Comparison of ENCODE assay signal across 8 cellular contexts in genomic region chr2:25342372-25343186, GRCh38. TPM values are rescaled to one million over a fixed set of nuclear protein-coding genes. Genes with fewer than 3 reads are reported as not detected.
A peak's percentile ranks its signal among the peaks of the same experiment; 100 is the strongest.
DNase-seq lines count a peak whose midpoint lies in the region; ATAC-seq, FAIRE-seq and TF ChIP-seq lines count a peak whose summit lies in the region.

No MANE protein-coding gene starts in this region.

- H3K9ac ChIP-seq in endothelial cell of umbilical vein (replicated peaks; ENCODE audit: extremely low read depth, insufficient read depth, low read length): no peak overlapping the region

- 4% methylated on average over 37 to 39 of the region's 45 CpGs for WGBS in mesodermal cell (ENCODE audit: insufficient coverage in 2 of 2), 2 experiments

- CTCF ChIA-PET in CD4-positive, alpha-beta T cell (lab: Charles Lee): interaction anchor here (1.0 to 3.1 kb wide), 5 partner anchors 20 to 179 kb away, joined by 3 to 16 read pairs (median 3); no protein-coding TSS in a partner anchor
- CTCF ChIA-PET in endothelial cell of umbilical vein (lab: Charles Lee): interaction anchor here (0.7 to 1.4 kb wide), 6 partner anchors 19 to 322 kb away, joined by 3 to 5 read pairs (median 3); no protein-coding TSS in a partner anchor

- H3K9me3 Mint-ChIP-seq in CD4-positive, alpha-beta T cell: no peaks in the 10 kb centered on the region

- H3K79me2 ChIP-seq in endothelial cell of umbilical vein (ENCODE audit: control insufficient read depth, insufficient read depth, low read length): no peaks in the 10 kb centered on the region

- peak; percentile 90 for TF ChIP-seq CTCF in CD4-positive, alpha-beta T cell (IDR thresholded peaks at IDR 0.05)
- TF ChIP-seq CTCF in endothelial cell of umbilical vein (IDR thresholded peaks at IDR 0.05; ENCODE audit: extremely low read depth in 1 of 2, insufficient read depth in 1 of 2, low read depth in 1 of 2, low read length in 2 of 2): peak; percentile 93 to 95

- POLR2A ChIA-PET in CD4-positive, alpha-beta T cell (lab: Charles Lee): interaction anchor here (1.0 to 1.9 kb wide), 5 partner anchors 20 to 69 kb away, joined by 4 to 13 read pairs (median 5); no protein-coding TSS in a partner anchor
- POLR2A ChIA-PET in endothelial cell of umbilical vein (lab: Charles Lee): no interaction called here

- no peak overlapping the region for H3K27ac ChIP-seq in CD4-positive, alpha-beta T cell (ENCODE audit: low read depth, low read length)
- H3K27ac ChIP-seq in endothelial cell of umbilical vein (ENCODE audit: insufficient read depth, low read depth, low read length) (no peak overlapping the region), mesodermal cell (ENCODE audit: low read depth, low read length, severe bottlenecking) (no peak overlapping the region)

- TF ChIP-seq POLR2A in endothelial cell of umbilical vein (IDR thresholded peaks at IDR 0.05; ENCODE audit: low read depth, low read length): no peak

- H3K4me3 ChIP-seq in endothelial cell of umbilical vein (replicated peaks in 1 of 3; ENCODE audit: insufficient read depth in 1 of 3, low read depth in 1 of 3, low read length in 3 of 3): peak overlapping the region in 2 of 3 experiments; percentile 29 to 58
- H3K4me3 ChIP-seq in mesodermal cell (ENCODE audit: extremely low read depth, insufficient read depth, low read length, poor library complexity, severe bottlenecking): peak overlapping the region; percentile 43

- no peaks in the 10 kb centered on the region for H3K27me3 ChIP-seq in CD4-positive, alpha-beta T cell (ENCODE audit: control insufficient read depth, insufficient read depth, low read length)
- H3K27me3 ChIP-seq in endothelial cell of umbilical vein (ENCODE audit: control insufficient read depth in 2 of 2, insufficient read depth in 2 of 2, low read length in 2 of 2): peaks cover 0 to 5% of the 10 kb centered on the region in 2 experiments

- H3K4me3 Mint-ChIP-seq in CD4-positive, alpha-beta T cell: peak overlapping the region; percentile 91

- H3K27ac Mint-ChIP-seq in CD4-positive, alpha-beta T cell: peak overlapping the region; percentile 24

- H4K20me1 ChIP-seq in endothelial cell of umbilical vein (replicated peaks; ENCODE audit: control insufficient read depth, extremely low read depth, insufficient read depth, low read length): no peaks in the 10 kb centered on the region

- dilution Hi-C loops in endothelial cell of umbilical vein (cut with MboI; ENCODE audit: extremely low pct_ligation_motif_present, low sequenced_read_pairs): no loop called here

- no peaks in the 10 kb centered on the region for H3K27me3 Mint-ChIP-seq in CD4-positive, alpha-beta T cell

- H3K4me1 Mint-ChIP-seq in CD4-positive, alpha-beta T cell (ENCODE audit: low read depth): peaks cover 29% of the 10 kb centered on the region

- peak overlapping the region; percentile 27 for H3K4me2 ChIP-seq in endothelial cell of umbilical vein (ENCODE audit: insufficient read depth, low read length)

- H2AFZ ChIP-seq in endothelial cell of umbilical vein (ENCODE audit: low read depth, low read length): peak overlapping the region; percentile 43

- H3K9me3 ChIP-seq in CD4-positive, alpha-beta T cell (ENCODE audit: control insufficient read depth, low read length): no peaks in the 10 kb centered on the region
- no peaks in the 10 kb centered on the region for H3K9me3 ChIP-seq in endothelial cell of umbilical vein (replicated peaks; ENCODE audit: control insufficient read depth, insufficient read depth, low read length)
- H3K9me3 ChIP-seq in mesodermal cell (ENCODE audit: control insufficient read depth, low read length): no peaks in the 10 kb centered on the region

- no TSS peak for BruUV-seq in endothelial cell of umbilical vein (replicated peaks; lab: Mats Ljungman, UMichigan)

- intact Hi-C loops in CD4-positive, alpha-beta T cell (cut with DNase I, micrococcal nuclease): loop anchor here (5.0 kb wide), 1 partner anchor 35 kb away; no protein-coding TSS in a partner anchor
- intact Hi-C loops in endothelial cell of umbilical vein (cut with micrococcal nuclease): loop anchor here (1.0 to 5.0 kb wide), 6 partner anchors 34 to 224 kb away; no protein-coding TSS in a partner anchor

- H3K36me3 ChIP-seq in endothelial cell of umbilical vein (ENCODE audit: control insufficient read depth in 2 of 2, extremely low read depth in 1 of 2, insufficient read depth in 2 of 2, low read length in 2 of 2): no peaks in the 10 kb centered on the region
- no peaks in the 10 kb centered on the region for H3K36me3 ChIP-seq in mesodermal cell (ENCODE audit: control insufficient read depth, insufficient read depth, low read length)

- H3K4me1 ChIP-seq in endothelial cell of umbilical vein (ENCODE audit: control insufficient read depth, extremely low read depth, insufficient read depth, low read length) (no peaks in the 10 kb centered on the region), mesodermal cell (ENCODE audit: control insufficient read depth, insufficient read depth, low read length, poor library complexity, severe bottlenecking) (no peaks in the 10 kb centered on the region)

- peak; percentile 83 for FAIRE-seq in endothelial cell of umbilical vein (lab: Jason Lieb, UNC)

- H3K9me1 ChIP-seq in endothelial cell of umbilical vein (replicated peaks; ENCODE audit: control insufficient read depth, extremely low read depth, insufficient read depth, low read length): no peaks in the 10 kb centered on the region

- no peaks in the 10 kb centered on the region for H3K36me3 Mint-ChIP-seq in CD4-positive, alpha-beta T cell (ENCODE audit: low read depth)

- DNase-seq in CD4-positive, alpha-beta T cell: peak; percentile 50 to 79 (median 68)
- DNase-seq in NOMO-1 (lab: John Stamatoyannopoulos, UW; ENCODE audit: unreplicated experiment in 2 of 2) (peak; percentile 63 to 78), endothelial cell of umbilical vein (ENCODE audit: low read depth, low spot score) (peak; percentile 88)
- peak; percentile 81 for DNase-seq in activated CD8-positive, alpha-beta memory T cell treated with anti-CD3 and anti-CD28 coated beads, Interleukin-2, amount 50 U/mL, for 4 hours
- peak; percentile 58 for DNase-seq in stimulated activated CD8-positive, alpha-beta memory T cell treated with anti-CD3 and anti-CD28 coated beads, Interleukin-15, amount 100 ng/mL, for 24 hours (ENCODE audit: low read depth)

- peak; percentile 85 for ATAC-seq in CD4-positive, alpha-beta T cell (ENCODE audit: poor library complexity)
- peak; percentile 68 for ATAC-seq in GM19397 (IDR thresholded peaks at IDR 0.05; ENCODE audit: unreplicated experiment)
- peak; percentile 56 for ATAC-seq in HG03558 (IDR thresholded peaks at IDR 0.05; ENCODE audit: extremely low read depth, unreplicated experiment)

TF ChIP-seq in endothelial cell of umbilical vein, 7 proteins besides CTCF, POLR2A, EP300 and RAD21:
- TF ChIP-seq JUN (IDR thresholded peaks at IDR 0.05; ENCODE audit: borderline replicate concordance, insufficient read depth, insufficient read length, low read depth): no peak
- TF ChIP-seq POLR2AphosphoS5 (IDR thresholded peaks at IDR 0.05; ENCODE audit: insufficient read depth, low read depth, low read length): peak; percentile 58
TF ChIP-seq in endothelial cell of umbilical vein: peak in this region for 1.

RNA-seq across cellular contexts. Expression of gene DNMT3A, which starts 0.9 kb away (rescaled TPM):
- total RNA-seq in CD4-positive, alpha-beta T cell: 10 to 100 TPM; 57.1 to 62.1 TPM
- total RNA-seq in endothelial cell of umbilical vein: 67.0 and 71.7 TPM in 2 replicates
- polyA plus RNA-seq in endothelial cell of umbilical vein: 15.6 and 23.3 TPM in 2 replicates
- polyA plus RNA-seq in endothelial cell of umbilical vein (2011; cell fraction: cytosol; rRNA removed): 12.5 and 14.2 TPM in 2 replicates
- 42.1 and 52.7 TPM in 2 replicates for polyA plus RNA-seq in endothelial cell of umbilical vein (2011; cell fraction: nucleus; rRNA removed)
- polyA plus RNA-seq in endothelial cell of umbilical vein (2012): 26.2 and 37.7 TPM in 2 replicates
- 60.1 and 61.4 TPM in 2 replicates for polyA minus RNA-seq in endothelial cell of umbilical vein
- polyA minus RNA-seq in endothelial cell of umbilical vein (2011; cell fraction: cytosol; rRNA and poly(A)+ RNA removed): 8.0 TPM
- 36.1 and 50.9 TPM in 2 replicates for polyA minus RNA-seq in endothelial cell of umbilical vein (2011; cell fraction: nucleus; rRNA and poly(A)+ RNA removed)
- polyA plus RNA-seq in mesodermal cell (2013, experiment 1 of 2): 47.3 TPM
- polyA plus RNA-seq in mesodermal cell (2013, experiment 2 of 2): 41.9 TPM
